ENCODE assay signal across 11 cellular contexts in genomic region chr12:40168868-40169267, GRCh38. TPM values are rescaled to one million over a fixed set of nuclear protein-coding genes. Genes with fewer than 3 reads are reported as not detected.
DNase-seq lines count a peak whose midpoint lies in the region; ATAC-seq, FAIRE-seq and TF ChIP-seq lines count a peak whose summit lies in the region.
"Had no signal": no experiment of that assay in that cellular context is flagged by ENCODE, and none has a peak within 500 bp of the region (broad histone marks: within the 10 kb centered on the region; RNA-seq: fewer than 3 reads in every experiment).

No MANE protein-coding gene starts in this region.

- TF ChIP-seq CTCF in activated B cell treated with CpG ODN at 0.5 μM for 24 hours (IDR thresholded peaks at IDR 0.05) (no peak), psoas muscle (IDR thresholded peaks at IDR 0.05) (no peak)

- DNase-seq in activated B cell treated with CpG ODN at 0.5 μM for 24 hours (no peak), T-cell (no peak), psoas muscle (no peak), NCI-H1105 treated with DMSO at 0.1 percent for 48 hours (lab: John Stamatoyannopoulos, UW) (no peak), HTR-8/SVneo (ENCODE audit: insufficient read length, low spot score) (no peak)

- no peaks in the 10 kb centered on the region for H3K4me1 ChIP-seq in psoas muscle

- H3K9me3 Mint-ChIP-seq in activated B cell treated with CpG ODN at 0.5 μM for 24 hours (peaks cover 4% of the 10 kb centered on the region), T-cell (peaks cover 0 to 4% (median 0%) of the 10 kb centered on the region in 3 donors)

- TF ChIP-seq POLR2A in GM18505 (IDR thresholded peaks at IDR 0.05; ENCODE audit: borderline replicate concordance, extremely low read depth, insufficient read depth, insufficient read length), result no peak

- H3K36me3 Mint-ChIP-seq in activated B cell treated with CpG ODN at 0.5 μM for 24 hours (ENCODE audit: low read depth) (peaks cover 2% of the 10 kb centered on the region), T-cell (no peaks in the 10 kb centered on the region)
- H3K36me3 Mint-ChIP-seq: activated naive CD4-positive, alpha-beta T cell treated with anti-CD3 and anti-CD28 coated beads, Interleukin-2, amount 50 U/mL, for 24 hours had no signal

- CTCF ChIA-PET in activated B cell treated with CpG ODN at 0.5 μM for 24 hours (lab: Charles Lee), result interaction anchor here (1.6 kb wide), 1 partner anchor 23 kb away, joined by 3 read pairs; no protein-coding TSS in a partner anchor
- CTCF ChIA-PET in T-cell (lab: Charles Lee), result interaction anchor here in 1 of 2 donors (0.7 kb wide), 1 partner anchor 568 kb away, joined by 3 read pairs; no protein-coding TSS in a partner anchor

- H3K9me3 ChIP-seq in psoas muscle, result no peaks in the 10 kb centered on the region

- H3K4me1 Mint-ChIP-seq in activated B cell treated with CpG ODN at 0.5 μM for 24 hours (peaks cover 34% of the 10 kb centered on the region), T-cell (peaks cover 5 to 10% (median 7%) of the 10 kb centered on the region in 3 donors)
- H3K4me1 Mint-ChIP-seq: activated naive CD4-positive, alpha-beta T cell treated with anti-CD3 and anti-CD28 coated beads, Interleukin-2, amount 50 U/mL, for 24 hours had no signal

- no peak overlapping the region for H3K4me3 ChIP-seq in psoas muscle

- H3K27me3 ChIP-seq in psoas muscle (ENCODE audit: insufficient read depth in 3 of 3, low read length in 2 of 3), result no peaks in the 10 kb centered on the region

- H3K4me3 Mint-ChIP-seq in activated B cell treated with CpG ODN at 0.5 μM for 24 hours, result peak overlapping the region; percentile 70
- H3K4me3 Mint-ChIP-seq in T-cell, result peak overlapping the region in 1 of 3 donors; percentile 4
- H3K4me3 Mint-ChIP-seq: activated naive CD4-positive, alpha-beta T cell treated with anti-CD3 and anti-CD28 coated beads, Interleukin-2, amount 50 U/mL, for 24 hours had no signal

- FAIRE-seq in HTR-8/SVneo (lab: Jason Lieb, UNC), result no peak
- FAIRE-seq: keratinocyte had no signal

- intact Hi-C loops in activated B cell treated with CpG ODN at 0.5 μM for 24 hours (cut with micrococcal nuclease), result loop anchor here (1.0 kb wide), 5 partner anchors 11 to 93 kb away; no protein-coding TSS in a partner anchor
- intact Hi-C loops in psoas muscle (cut with DNase I), result no loop called here

- H3K27ac Mint-ChIP-seq in activated B cell treated with CpG ODN at 0.5 μM for 24 hours, result peak overlapping the region; percentile 82
- no peak overlapping the region for H3K27ac Mint-ChIP-seq in T-cell
- H3K27ac Mint-ChIP-seq: activated naive CD4-positive, alpha-beta T cell treated with anti-CD3 and anti-CD28 coated beads, Interleukin-2, amount 50 U/mL, for 24 hours had no signal

- H3K27ac ChIP-seq in psoas muscle, result no peak overlapping the region
- H3K27ac ChIP-seq: epithelial cell of prostate had no signal

- ATAC-seq in GM18505 (IDR thresholded peaks at IDR 0.05; ENCODE audit: unreplicated experiment) (peak; percentile 96), GM19468 (IDR thresholded peaks at IDR 0.05; ENCODE audit: extremely low read depth, unreplicated experiment) (peak; percentile 89), HG03060 (IDR thresholded peaks at IDR 0.05; ENCODE audit: low read depth, unreplicated experiment) (peak; percentile 97), activated B cell treated with CpG ODN at 0.5 μM for 24 hours (ENCODE audit: low read depth) (peak; percentile 77), T-cell (replicated peaks in 1 of 4) (no peak), psoas muscle (no peak)

- H3K27me3 Mint-ChIP-seq in activated B cell treated with CpG ODN at 0.5 μM for 24 hours (no peaks in the 10 kb centered on the region), T-cell (peaks cover 0 to 4% of the 10 kb centered on the region in 2 donors)

- POLR2A ChIA-PET in activated B cell treated with CpG ODN at 0.5 μM for 24 hours (lab: Charles Lee) (interaction anchor here (1.6 to 2.6 kb wide), 4 partner anchors 10 to 55 kb away, joined by 4 to 19 read pairs (median 8); partner anchors contain the start of gene LRRK2), T-cell (lab: Charles Lee) (no interaction called here)

- WGBS in psoas muscle, 3 donors, result 56 to 65% (median 60%) methylated on average over 2 of the region's 2 CpGs

- no peaks in the 10 kb centered on the region for H3K36me3 ChIP-seq in psoas muscle (ENCODE audit: insufficient read depth in 1 of 2, low read depth in 1 of 2)

RNA-seq across cellular contexts. Expression of gene LRRK2, which starts 55.9 kb away (rescaled TPM):
- 59.9 and 71.7 TPM in 2 replicates for total RNA-seq in activated B cell treated with CpG ODN at 0.5 μM for 24 hours
- 1 to 10 TPM in 4 of 5 donors, under 1 TPM in 1; 0.47 to 2.3 (median 1.8) TPM for total RNA-seq in T-cell
- 1 to 10 TPM; 4.7 to 8.4 (median 6.8) TPM for total RNA-seq in psoas muscle
- polyA plus RNA-seq in psoas muscle, result 1 to 10 TPM in 2 of 3 donors, under 1 TPM in 1; 0.74 to 3.7 (median 1.8) TPM

Comparison
In these comparisons a context has a peak if more than half of its experiments do, and no peak if none do; other contexts are left out.
1. ATAC-seq: peak in GM18505 (single experiment), GM19468 (single experiment), HG03060 (single experiment) and activated B cell treated with CpG ODN at 0.5 μM for 24 hours (single experiment); none in T-cell (0 of 4) and psoas muscle (0 of 4).